3 cellular contexts compared by ENCODE assay signal in genomic region chr1:21005840-21006239, GRCh38.
TF ChIP-seq lines count a peak whose summit lies in the region.

No MANE protein-coding gene starts in this region.

TF ChIP-seq in HEK293, 187 proteins besides CTCF, POLR2A, EP300 and RAD21:
- TF ChIP-seq, protein P1, sequence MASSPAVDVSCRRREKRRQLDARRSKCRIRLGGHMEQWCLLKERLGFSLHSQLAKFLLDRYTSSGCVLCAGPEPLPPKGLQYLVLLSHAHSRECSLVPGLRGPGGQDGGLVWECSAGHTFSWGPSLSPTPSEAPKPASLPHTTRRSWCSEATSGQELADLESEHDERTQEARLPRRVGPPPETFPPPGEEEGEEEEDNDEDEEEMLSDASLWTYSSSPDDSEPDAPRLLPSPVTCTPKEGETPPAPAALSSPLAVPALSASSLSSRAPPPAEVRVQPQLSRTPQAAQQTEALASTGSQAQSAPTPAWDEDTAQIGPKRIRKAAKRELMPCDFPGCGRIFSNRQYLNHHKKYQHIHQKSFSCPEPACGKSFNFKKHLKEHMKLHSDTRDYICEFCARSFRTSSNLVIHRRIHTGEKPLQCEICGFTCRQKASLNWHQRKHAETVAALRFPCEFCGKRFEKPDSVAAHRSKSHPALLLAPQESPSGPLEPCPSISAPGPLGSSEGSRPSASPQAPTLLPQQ (tag by site-specific recombination; IDR thresholded peaks at IDR 0.05): no peak
- no peak for TF ChIP-seq ZNF114 (tag by site-specific recombination; IDR thresholded peaks at IDR 0.05)
- no peak for TF ChIP-seq SCRT2 (tag by site-specific recombination; IDR thresholded peaks at IDR 0.05)
- no peak for TF ChIP-seq ZNF10 (tag by site-specific recombination; IDR thresholded peaks at IDR 0.05)
- 0 out of 2 replicates have a peak, but pooled peaks have one; percentile 32 for TF ChIP-seq PRDM1 (tag by site-specific recombination; IDR thresholded peaks at IDR 0.05)
TF ChIP-seq in HEK293: peak in this region for 1.

TF ChIP-seq in neural cell, 6 proteins besides CTCF, POLR2A, EP300 and RAD21 (continued from another document):
- TF ChIP-seq, protein P2, sequence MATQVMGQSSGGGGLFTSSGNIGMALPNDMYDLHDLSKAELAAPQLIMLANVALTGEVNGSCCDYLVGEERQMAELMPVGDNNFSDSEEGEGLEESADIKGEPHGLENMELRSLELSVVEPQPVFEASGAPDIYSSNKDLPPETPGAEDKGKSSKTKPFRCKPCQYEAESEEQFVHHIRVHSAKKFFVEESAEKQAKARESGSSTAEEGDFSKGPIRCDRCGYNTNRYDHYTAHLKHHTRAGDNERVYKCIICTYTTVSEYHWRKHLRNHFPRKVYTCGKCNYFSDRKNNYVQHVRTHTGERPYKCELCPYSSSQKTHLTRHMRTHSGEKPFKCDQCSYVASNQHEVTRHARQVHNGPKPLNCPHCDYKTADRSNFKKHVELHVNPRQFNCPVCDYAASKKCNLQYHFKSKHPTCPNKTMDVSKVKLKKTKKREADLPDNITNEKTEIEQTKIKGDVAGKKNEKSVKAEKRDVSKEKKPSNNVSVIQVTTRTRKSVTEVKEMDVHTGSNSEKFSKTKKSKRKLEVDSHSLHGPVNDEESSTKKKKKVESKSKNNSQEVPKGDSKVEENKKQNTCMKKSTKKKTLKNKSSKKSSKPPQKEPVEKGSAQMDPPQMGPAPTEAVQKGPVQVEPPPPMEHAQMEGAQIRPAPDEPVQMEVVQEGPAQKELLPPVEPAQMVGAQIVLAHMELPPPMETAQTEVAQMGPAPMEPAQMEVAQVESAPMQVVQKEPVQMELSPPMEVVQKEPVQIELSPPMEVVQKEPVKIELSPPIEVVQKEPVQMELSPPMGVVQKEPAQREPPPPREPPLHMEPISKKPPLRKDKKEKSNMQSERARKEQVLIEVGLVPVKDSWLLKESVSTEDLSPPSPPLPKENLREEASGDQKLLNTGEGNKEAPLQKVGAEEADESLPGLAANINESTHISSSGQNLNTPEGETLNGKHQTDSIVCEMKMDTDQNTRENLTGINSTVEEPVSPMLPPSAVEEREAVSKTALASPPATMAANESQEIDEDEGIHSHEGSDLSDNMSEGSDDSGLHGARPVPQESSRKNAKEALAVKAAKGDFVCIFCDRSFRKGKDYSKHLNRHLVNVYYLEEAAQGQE (IDR thresholded peaks at IDR 0.05; ENCODE audit: borderline replicate concordance): no peak
- no peak for TF ChIP-seq EZH2 (IDR thresholded peaks at IDR 0.05; ENCODE audit: borderline replicate concordance, insufficient read depth, low read length, poor library complexity, severe bottlenecking)
- no peak for TF ChIP-seq TAF1 (IDR thresholded peaks at IDR 0.05; ENCODE audit: low read depth)
TF ChIP-seq in neural cell: peak in this region for 1.

TF ChIP-seq in HepG2, 621 proteins besides CTCF, POLR2A, EP300 and RAD21:
- no peak for TF ChIP-seq ZNF687 (CRISPR knock-in tag; IDR thresholded peaks at IDR 0.05)
- TF ChIP-seq ZNF232 (CRISPR knock-in tag; IDR thresholded peaks at IDR 0.05; ENCODE audit: borderline replicate concordance): no peak
- no peak for TF ChIP-seq JUNB (CRISPR knock-in tag; IDR thresholded peaks at IDR 0.05; ENCODE audit: borderline replicate concordance)
